9 cellular contexts compared by ENCODE assay signal in the genomic region with DNA sequence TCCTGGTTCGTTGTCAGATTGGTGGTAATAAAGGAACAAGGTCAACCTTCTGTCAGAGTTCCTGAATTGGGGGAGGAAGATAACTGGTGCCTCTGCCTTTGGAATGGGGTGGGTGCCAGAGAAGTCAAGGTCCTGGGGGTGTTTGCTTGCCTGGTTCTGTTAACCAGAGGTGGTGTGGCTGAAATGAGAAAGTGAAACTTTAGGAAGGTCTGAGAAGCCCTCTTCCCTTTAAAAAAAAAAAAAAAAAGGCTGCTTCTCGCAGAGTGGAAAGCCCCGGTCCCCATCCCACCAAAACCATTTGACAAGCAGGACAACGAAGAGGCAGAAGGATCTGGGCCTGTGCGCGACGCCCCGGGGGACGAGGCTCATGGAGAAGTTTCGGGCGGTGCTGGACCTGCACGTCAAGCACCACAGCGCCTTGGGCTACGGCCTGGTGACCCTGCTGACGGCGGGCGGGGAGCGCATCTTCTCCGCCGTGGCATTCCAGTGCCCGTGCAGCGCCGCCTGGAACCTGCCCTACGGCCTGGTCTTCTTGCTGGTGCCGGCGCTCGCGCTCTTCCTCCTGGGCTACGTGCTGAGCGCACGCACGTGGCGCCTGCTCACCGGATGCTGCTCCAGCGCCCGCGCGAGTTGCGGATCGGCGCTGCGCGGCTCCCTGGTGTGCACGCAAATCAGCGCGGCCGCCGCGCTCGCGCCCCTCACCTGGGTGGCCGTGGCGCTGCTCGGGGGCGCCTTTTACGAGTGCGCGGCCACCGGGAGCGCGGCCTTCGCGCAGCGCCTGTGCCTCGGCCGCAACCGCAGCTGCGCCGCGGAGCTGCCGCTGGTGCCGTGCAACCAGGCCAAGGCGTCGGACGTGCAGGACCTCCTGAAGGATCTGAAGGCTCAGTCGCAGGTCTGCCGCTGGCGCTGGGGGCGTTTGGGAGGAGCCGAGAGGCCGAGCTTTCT. TPM values are rescaled to one million over a fixed set of nuclear protein-coding genes. Genes with fewer than 3 reads are reported as not detected.
DNase-seq lines count a peak whose midpoint lies in the region; ATAC-seq and TF ChIP-seq lines count a peak whose summit lies in the region.
"Had no signal": no experiment of that assay in that cellular context is flagged by ENCODE, and none has a peak within 500 bp of the region (broad histone marks: within the 10 kb centered on the region; RNA-seq: fewer than 3 reads in every experiment).

No MANE protein-coding gene starts in this region.

- intact Hi-C loops in heart right ventricle (cut with DNase I) = no loop called here
- intact Hi-C loops in prostate gland (cut with DNase I) = no loop called here

- H3K27me3 ChIP-seq in heart right ventricle (peaks cover 0 to 22% (median 10%) of the 10 kb centered on the region in 7 donors), prostate gland (replicated peaks; ENCODE audit: insufficient read depth) (no peaks in the 10 kb centered on the region)

- peaks cover 0 to 48% (median 0%) of the 10 kb centered on the region in 9 donors for H3K4me1 ChIP-seq in heart right ventricle
- H3K4me1 ChIP-seq in prostate gland (replicated peaks) = no peaks in the 10 kb centered on the region

- H3K36me3 ChIP-seq in heart right ventricle = no peaks in the 10 kb centered on the region
- H3K36me3 ChIP-seq in prostate gland = no peaks in the 10 kb centered on the region

- no peak for TF ChIP-seq POLR2A in prostate gland (IDR thresholded peaks at IDR 0.05)

- DNase-seq in NCI-H526 (lab: John Stamatoyannopoulos, UW) (peak; percentile 19 to 78), heart right ventricle (peak; percentile 7 to 46), prostate gland (ENCODE audit: low spot score) (no peak), SIG-M5 (lab: John Stamatoyannopoulos, UW) (no peak), mucosa of gallbladder (ENCODE audit: low spot score) (no peak)
- peak; percentile 29 for DNase-seq in activated gamma-delta T cell treated with anti-CD3 and anti-CD28 coated beads, Interleukin-2, amount 50 U/mL, for 16 hours (ENCODE audit: low read depth)

- peak overlapping the region; percentile 11 to 65 (median 53) for H3K4me3 ChIP-seq in heart right ventricle
- peak overlapping the region; percentile 24 to 26 for H3K4me3 ChIP-seq in prostate gland

- H3K9me3 ChIP-seq in heart right ventricle (no peaks in the 10 kb centered on the region), prostate gland (no peaks in the 10 kb centered on the region)

- peak; percentile 70 for ATAC-seq in GM18517 (IDR thresholded peaks at IDR 0.05; ENCODE audit: unreplicated experiment)
- peak; percentile 80 for ATAC-seq in HG02852 (IDR thresholded peaks at IDR 0.05; ENCODE audit: unreplicated experiment)
- peak; percentile 69 to 87 (median 76) for ATAC-seq in heart right ventricle

- 5% methylated on average over 80 to 81 of the region's 81 CpGs for WGBS in heart right ventricle, 2 donors
- 7% methylated on average over 81 of the region's 81 CpGs for WGBS in prostate gland

- TF ChIP-seq CTCF in heart right ventricle (IDR thresholded peaks at IDR 0.05) (peak in 2 of 9 donors; percentile 6 to 7), prostate gland (IDR thresholded peaks at IDR 0.05) (no peak)

- H3K27ac ChIP-seq in heart right ventricle = peak overlapping the region in 4 of 10 donors; percentile 20 to 90 (median 30)
- H3K27ac ChIP-seq in prostate gland = no peak overlapping the region
- H3K27ac ChIP-seq: epithelial cell of prostate had no signal

RNA-seq across cellular contexts. Expression of gene CALHM6, which starts 0.7 kb away (rescaled TPM):
- total RNA-seq in heart right ventricle = 10 to 100 TPM in 1 of 10 donors, 1 to 10 TPM in 4, under 1 TPM in 3, not detected in 2; 0.45 to 40.8 (median 1.5) TPM
- polyA plus RNA-seq in heart right ventricle = 1 to 10 TPM; 1.5 to 2.6 TPM
- total RNA-seq in prostate gland = 1 to 10 TPM; 6.3 to 6.7 TPM
- total RNA-seq in mucosa of gallbladder = 4.8 TPM

RNA-seq across cellular contexts. Expression of gene CALHM5, which starts 49.6 kb away (rescaled TPM):
- 1 to 10 TPM; 1.1 to 2.8 (median 1.5) TPM for total RNA-seq in heart right ventricle
- 1 to 10 TPM; 1.2 TPM for polyA plus RNA-seq in heart right ventricle
- 1 to 10 TPM in 1 of 2 donors, under 1 TPM in 1; 0.32 to 1.8 TPM for total RNA-seq in prostate gland
- total RNA-seq in mucosa of gallbladder = 1.8 TPM

Comparison
In these comparisons a context has a peak if more than half of its experiments do, and no peak if none do; other contexts are left out.
1. DNase-seq: peak in NCI-H526 (2 of 2), activated gamma-delta T cell treated with anti-CD3 and anti-CD28 coated beads, Interleukin-2, amount 50 U/mL, for 16 hours (single experiment) and heart right ventricle (2 of 2); none in prostate gland (single experiment), SIG-M5 (single experiment) and mucosa of gallbladder (single experiment).
2. Peak in every context shown above with its lines, with median percentiles within 50 percentile points of each other: ATAC-seq.